9 cellular contexts compared by ENCODE assay signal in the genomic region with DNA sequence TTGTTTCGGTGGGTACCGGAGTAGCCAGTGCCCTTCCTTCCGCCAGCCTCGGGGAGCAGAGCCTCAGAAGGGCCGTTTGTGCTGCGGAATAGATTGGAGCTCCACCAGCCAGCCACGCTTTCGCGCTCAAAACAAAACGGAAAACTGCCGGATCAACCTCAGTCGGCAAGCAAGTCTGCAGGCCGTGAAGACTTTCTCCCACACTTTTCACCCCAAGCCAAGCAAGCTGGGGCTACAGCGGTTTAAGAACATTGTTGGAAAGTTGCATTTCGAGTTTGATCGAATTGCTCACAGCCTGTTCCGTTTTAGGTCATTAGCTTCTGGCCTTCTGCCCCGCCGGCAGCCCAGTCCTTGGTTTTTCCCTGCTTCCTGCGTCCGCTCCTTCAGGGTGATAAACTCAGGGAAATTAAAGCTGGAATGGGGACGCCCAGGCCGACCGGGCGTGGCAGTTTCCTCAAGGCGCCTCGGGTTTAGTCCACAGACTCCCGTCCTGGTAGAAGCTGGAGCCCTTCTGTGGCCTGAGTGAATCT. TPM values are rescaled to one million over a fixed set of nuclear protein-coding genes. Genes with fewer than 3 reads are reported as not detected.
DNase-seq lines count a peak whose midpoint lies in the region; ATAC-seq and TF ChIP-seq lines count a peak whose summit lies in the region.
"Had no signal": no experiment of that assay in that cellular context is flagged by ENCODE, and none has a peak within 500 bp of the region (broad histone marks: within the 10 kb centered on the region; RNA-seq: fewer than 3 reads in every experiment).

No MANE protein-coding gene starts in this region.

- no peaks in the 10 kb centered on the region for H3K79me1 ChIP-seq in IMR-90 (ENCODE audit: low read depth in 1 of 2, low read length in 2 of 2)

- in situ Hi-C loops in IMR-90 (cut with MboI; ENCODE audit: low sequenced_read_pairs) = no loop called here

- H3K4me1 Mint-ChIP-seq in Caco-2 (ENCODE audit: low read depth, unreplicated experiment) = no peaks in the 10 kb centered on the region
- H3K4me1 Mint-ChIP-seq in activated CD4-positive, alpha-beta memory T cell treated with anti-CD3 and anti-CD28 coated beads for 36 hours (ENCODE audit: low read depth) = peaks cover 31% of the 10 kb centered on the region

- no peak overlapping the region for H2BK15ac ChIP-seq in IMR-90 (ENCODE audit: low read depth, low read length)

- peak overlapping the region; percentile 88 for H2AFZ ChIP-seq in IMR-90 (replicated peaks; ENCODE audit: low read length, poor library complexity)

- H3K27me3 ChIP-seq in Caco-2 (replicated peaks; ENCODE audit: control insufficient read depth, insufficient read depth, low read length) = peaks cover 4% of the 10 kb centered on the region
- H3K27me3 ChIP-seq in IMR-90 (ENCODE audit: control insufficient read depth, insufficient read depth, low read length) = peaks cover 72% of the 10 kb centered on the region
- H3K27me3 ChIP-seq in heart right ventricle = peaks cover 26 to 99% (median 92%) of the 10 kb centered on the region in 7 donors
- H3K27me3 ChIP-seq in psoas muscle (ENCODE audit: insufficient read depth in 3 of 3, low read length in 2 of 3) = peaks cover 4 to 90% (median 46%) of the 10 kb centered on the region in 3 donors

- H2BK120ac ChIP-seq in IMR-90 (ENCODE audit: low read depth, low read length) = no peak overlapping the region

- peaks cover 3% of the 10 kb centered on the region for H3K27me3 Mint-ChIP-seq in Caco-2 (ENCODE audit: insufficient read depth, unreplicated experiment)
- H3K27me3 Mint-ChIP-seq in activated CD4-positive, alpha-beta memory T cell treated with anti-CD3 and anti-CD28 coated beads for 36 hours = peaks cover 61% of the 10 kb centered on the region

- no peak overlapping the region for H3K9ac ChIP-seq in IMR-90 (ENCODE audit: low read depth, low read length)

- H3K4me3 ChIP-seq in Caco-2 (ENCODE audit: low read depth, low read length) (peak overlapping the region; percentile 57), IMR-90 (ENCODE audit: insufficient read depth, low read depth, low read length) (peak overlapping the region; percentile 42), heart right ventricle (peak overlapping the region; percentile 44 to 71 (median 52)), psoas muscle (peak overlapping the region; percentile 72)

- peaks cover 15% of the 10 kb centered on the region; the same call in 1 of the 2 replicates for H4K20me1 ChIP-seq in IMR-90 (ENCODE audit: insufficient read depth, low read length)

- BruUV-seq in Caco-2 (replicated peaks; lab: Mats Ljungman, UMichigan) = no TSS peak
- no TSS peak for BruUV-seq in IMR-90 (replicated peaks; lab: Mats Ljungman, UMichigan)

- peak; percentile 26 to 44 for DNase-seq in Caco-2
- DNase-seq in IMR-90 = peak; percentile 19
- DNase-seq in activated CD4-positive, alpha-beta memory T cell treated with anti-CD3 and anti-CD28 coated beads for 36 hours = no peak
- DNase-seq in heart right ventricle = peak in 1 of 2 donors; percentile 8
- DNase-seq in psoas muscle = no peak
- no peak for DNase-seq in NCI-H526 treated with DMSO at 0.1 percent for 48 hours (lab: John Stamatoyannopoulos, UW)
- no peak for DNase-seq in anterior cingulate cortex (lab: John Stamatoyannopoulos, UW)

- H2AK9ac ChIP-seq in IMR-90 (replicated peaks; ENCODE audit: low read depth, low read length, poor library complexity) = no peak overlapping the region

- H3K27ac ChIP-seq in IMR-90 (ENCODE audit: insufficient read depth, low read length) (no peak overlapping the region), heart right ventricle (no peak overlapping the region), psoas muscle (no peak overlapping the region)

- TF ChIP-seq CTCF in Caco-2 (IDR thresholded peaks at IDR 0.05; ENCODE audit: insufficient read depth in 1 of 2, low read depth in 1 of 2, low read length in 1 of 2, severe bottlenecking in 1 of 2, unreplicated experiment in 1 of 2) = no peak
- no peak for TF ChIP-seq CTCF in IMR-90 (conservative IDR thresholded peaks at IDR 0.05; ENCODE audit: low read depth, low read length)
- TF ChIP-seq CTCF in heart right ventricle (IDR thresholded peaks at IDR 0.05) = no peak
- no peak for TF ChIP-seq CTCF in psoas muscle (IDR thresholded peaks at IDR 0.05)

- H3K36me3 ChIP-seq in Caco-2 (ENCODE audit: control insufficient read depth, insufficient read depth, low read length) = no peaks in the 10 kb centered on the region
- H3K36me3 ChIP-seq in IMR-90 (ENCODE audit: control insufficient read depth, insufficient read depth, low read length) = no peaks in the 10 kb centered on the region
- H3K36me3 ChIP-seq in heart right ventricle = no peaks in the 10 kb centered on the region
- H3K36me3 ChIP-seq in psoas muscle (ENCODE audit: insufficient read depth in 1 of 2, low read depth in 1 of 2) = no peaks in the 10 kb centered on the region

- H3K9me1 ChIP-seq in IMR-90 (ENCODE audit: insufficient read depth, low read length) = no peaks in the 10 kb centered on the region

- H4K8ac ChIP-seq in IMR-90 (ENCODE audit: low read depth in 2 of 2, low read length in 2 of 2) = no peak overlapping the region

- H2AK5ac ChIP-seq in IMR-90 (ENCODE audit: low read depth, low read length) = no peak overlapping the region

- dilution Hi-C loops in IMR-90 (cut with HindIII; ENCODE audit: low sequenced_read_pairs, unreplicated experiment) = no loop called here

- H3K4me1 ChIP-seq in Caco-2 (peaks cover 7% of the 10 kb centered on the region), IMR-90 (ENCODE audit: control insufficient read depth, insufficient read depth, low read length) (peaks cover 9% of the 10 kb centered on the region; the same call in 1 of the 2 replicates), heart right ventricle (peaks cover 6 to 42% (median 38%) of the 10 kb centered on the region in 9 donors), psoas muscle (peaks cover 22% of the 10 kb centered on the region)

- no peak for TF ChIP-seq POLR2A in IMR-90 (IDR thresholded peaks at IDR 0.05; ENCODE audit: low read depth, low read length)

- H3K36me3 Mint-ChIP-seq in Caco-2 (ENCODE audit: insufficient read depth, unreplicated experiment) = peaks cover 7% of the 10 kb centered on the region
- no peaks in the 10 kb centered on the region for H3K36me3 Mint-ChIP-seq in activated CD4-positive, alpha-beta memory T cell treated with anti-CD3 and anti-CD28 coated beads for 36 hours

- 7% methylated on average over 21 of the region's 28 CpGs; no CpG with 5 or more reads in 1 of the 2 experiments for WGBS in IMR-90 (ENCODE audit: extremely low coverage in 2 of 2, insufficient read length in 1 of 2), 2 experiments
- 13% methylated on average over 28 of the region's 28 CpGs for WGBS in heart right ventricle, 2 donors
- WGBS in psoas muscle, 3 donors = 12 to 15% (median 14%) methylated on average over 28 of the region's 28 CpGs

- H3K14ac ChIP-seq in IMR-90 (replicated peaks; ENCODE audit: low read depth, low read length) = no peak overlapping the region

- peak overlapping the region; percentile 39 for H3K27ac Mint-ChIP-seq in Caco-2 (ENCODE audit: unreplicated experiment)
- no peak overlapping the region for H3K27ac Mint-ChIP-seq in activated CD4-positive, alpha-beta memory T cell treated with anti-CD3 and anti-CD28 coated beads for 36 hours

- no peaks in the 10 kb centered on the region for H3K9me3 ChIP-seq in Caco-2
- H3K9me3 ChIP-seq in IMR-90 (ENCODE audit: control insufficient read depth, insufficient read depth, low read length) = peaks cover 4% of the 10 kb centered on the region; the same call in 1 of the 2 replicates
- no peaks in the 10 kb centered on the region for H3K9me3 ChIP-seq in heart right ventricle
- H3K9me3 ChIP-seq in psoas muscle = no peaks in the 10 kb centered on the region

- peak overlapping the region; percentile 90 for H3K4me3 Mint-ChIP-seq in Caco-2 (ENCODE audit: unreplicated experiment)
- H3K4me3 Mint-ChIP-seq in activated CD4-positive, alpha-beta memory T cell treated with anti-CD3 and anti-CD28 coated beads for 36 hours = peak overlapping the region; percentile 74

- intact Hi-C loops in Caco-2 (cut with micrococcal nuclease; ENCODE audit: unreplicated experiment) (loop anchor here (5.0 kb wide), 1 partner anchor 38 kb away; no protein-coding TSS in a partner anchor), IMR-90 (cut with micrococcal nuclease) (no loop called here), heart right ventricle (cut with DNase I) (loop anchor here in 4 of 10 donors (5.0 kb wide), 2 partner anchors 57 to 62 kb away; a partner anchor contains a TSS), psoas muscle (cut with DNase I) (loop anchor here in 1 of 2 donors (10.0 kb wide), 1 partner anchor 59 kb away; a partner anchor contains a TSS)
- intact Hi-C loops in activated CD4-positive, alpha-beta memory T cell treated with anti-CD3 and anti-CD28 coated beads for 36 hours (cut with micrococcal nuclease) = no loop called here

- no peak overlapping the region for H4K5ac ChIP-seq in IMR-90 (ENCODE audit: low read depth, low read length)

- TF ChIP-seq RAD21 in IMR-90 (IDR thresholded peaks at IDR 0.05; ENCODE audit: low read length) = no peak

- H3K18ac ChIP-seq in IMR-90 (ENCODE audit: low read depth, low read length) = no peak overlapping the region

- no peak overlapping the region for H3K56ac ChIP-seq in IMR-90 (ENCODE audit: extremely low read depth, insufficient read depth, low read length)

- H2BK5ac ChIP-seq in IMR-90 (ENCODE audit: low read depth, low read length, poor library complexity, severe bottlenecking) = no peak overlapping the region

- H3K4ac ChIP-seq in IMR-90 (ENCODE audit: low read depth, low read length) = no peak overlapping the region

- no peak overlapping the region for H4K91ac ChIP-seq in IMR-90 (ENCODE audit: insufficient read depth, low read depth, low read length)

- no peak overlapping the region for H2BK20ac ChIP-seq in IMR-90 (ENCODE audit: low read depth, low read length)

- POLR2A ChIA-PET in Caco-2 (lab: Charles Lee) = interaction anchor here (0.6 to 1.3 kb wide), 2 partner anchors 12 to 73 kb away, joined by 3 to 13 read pairs; a partner anchor contains a TSS
- POLR2A ChIA-PET in IMR-90 (lab: Charles Lee; ENCODE audit: unreplicated experiment) = interaction anchor here (0.6 kb wide), 1 partner anchor 924 kb away, joined by 4 read pairs; a partner anchor contains a TSS
- POLR2A ChIA-PET in activated CD4-positive, alpha-beta memory T cell treated with anti-CD3 and anti-CD28 coated beads for 36 hours (lab: Charles Lee) = interaction anchor here (1.0 kb wide), 1 partner anchor 14 kb away, joined by 3 read pairs; no protein-coding TSS in a partner anchor

- H3K23ac ChIP-seq in IMR-90 (ENCODE audit: low read depth, low read length) = peak overlapping the region; percentile 91

- H3K9me3 Mint-ChIP-seq in Caco-2 (ENCODE audit: unreplicated experiment) = no peaks in the 10 kb centered on the region
- H3K9me3 Mint-ChIP-seq in activated CD4-positive, alpha-beta memory T cell treated with anti-CD3 and anti-CD28 coated beads for 36 hours = no peaks in the 10 kb centered on the region

- ATAC-seq in IMR-90 (ENCODE audit: low read depth) = peak; percentile 9; the same call in 1 of the 2 replicates
- ATAC-seq in heart right ventricle = peak in 3 of 8 donors; percentile 8 to 19 (median 16)
- peak in 1 of 4 donors; percentile 26 for ATAC-seq in psoas muscle
- no peak for ATAC-seq in HG02610 (IDR thresholded peaks at IDR 0.05; ENCODE audit: unreplicated experiment)

- CTCF ChIA-PET in Caco-2 (lab: Charles Lee) = interaction anchor here (0.6 to 1.4 kb wide), 3 partner anchors 58 to 74 kb away, joined by 3 to 6 read pairs (median 4); a partner anchor contains a TSS
- CTCF ChIA-PET in IMR-90 (lab: Yijun Ruan, JAX) = interaction anchor here (0.6 to 1.3 kb wide), 2 partner anchors 12 to 18 kb away, joined by 3 to 9 read pairs; no protein-coding TSS in a partner anchor
- CTCF ChIA-PET in activated CD4-positive, alpha-beta memory T cell treated with anti-CD3 and anti-CD28 coated beads for 36 hours (lab: Charles Lee) = interaction anchor here (1.2 to 3.4 kb wide), 2 partner anchors 9 to 173 kb away, joined by 3 to 16 read pairs; no protein-coding TSS in a partner anchor

- H3K4me2 ChIP-seq in IMR-90 (ENCODE audit: low read depth, low read length) = peak overlapping the region; percentile 81

RNA-seq across cellular contexts. Expression of a gene that starts 0.8 kb away (rescaled TPM):
- total RNA-seq in Caco-2 (2022) (3.1 and 3.9 TPM in 2 replicates), IMR-90 (2012; rRNA removed) (not detected in 2 replicates), heart right ventricle (under 1 TPM in 2 of 10 donors, not detected in 8; 0.15 to 0.41 TPM), psoas muscle (not detected)
- polyA plus RNA-seq in IMR-90 (2012; rRNA removed) (0.09 and 0.14 TPM in 2 replicates), heart right ventricle (under 1 TPM in 1 of 2 donors, not detected in 1; 0.07 TPM), psoas muscle (not detected)
- 0.11 and 0.15 TPM in 2 replicates for polyA plus RNA-seq in IMR-90 (2012; cell fraction: cytosol; rRNA removed)
- polyA plus RNA-seq in IMR-90 (2012; cell fraction: nucleus; rRNA removed; ENCODE audit: low replicate concordance) = 0.29 and 0.63 TPM in 2 replicates
- not detected for total RNA-seq in activated CD4-positive, alpha-beta memory T cell treated with anti-CD3 and anti-CD28 coated beads for 36 hours
- total RNA-seq: T-helper 1 cell treated with Interleukin-12 subunit alpha and Interleukin-12 subunit beta and Interleukin-4 antibody, amounts not matched to agents 30 ng/mL and 1 ng/mL, for 36 hours had no signal

RNA-seq across cellular contexts. Expression of a gene that starts 7.1 kb away (rescaled TPM):
- total RNA-seq in Caco-2 (2022) = 1.9 and 2.0 TPM in 2 replicates
- total RNA-seq in IMR-90 (2012; rRNA removed) = not detected in 2 replicates
- polyA plus RNA-seq in IMR-90 (2012; rRNA removed) = not detected in 2 replicates
- polyA plus RNA-seq in IMR-90 (2012; cell fraction: cytosol; rRNA removed) = not detected in 2 replicates
- not detected in 2 replicates for polyA plus RNA-seq in IMR-90 (2012; cell fraction: nucleus; rRNA removed; ENCODE audit: low replicate concordance)
- not detected for total RNA-seq in activated CD4-positive, alpha-beta memory T cell treated with anti-CD3 and anti-CD28 coated beads for 36 hours
- total RNA-seq in heart right ventricle = not detected
- not detected for polyA plus RNA-seq in heart right ventricle
- not detected for total RNA-seq in psoas muscle
- polyA plus RNA-seq in psoas muscle = not detected
- total RNA-seq: T-helper 1 cell treated with Interleukin-12 subunit alpha and Interleukin-12 subunit beta and Interleukin-4 antibody, amounts not matched to agents 30 ng/mL and 1 ng/mL, for 36 hours had no signal

Comparison
In these comparisons a context has a peak if more than half of its experiments do, and no peak if none do; other contexts are left out.
1. DNase-seq: peak in Caco-2 (2 of 2) and IMR-90 (single experiment); none in activated CD4-positive, alpha-beta memory T cell treated with anti-CD3 and anti-CD28 coated beads for 36 hours (single experiment), psoas muscle (0 of 2), NCI-H526 treated with DMSO at 0.1 percent for 48 hours (single experiment) and anterior cingulate cortex (0 of 58).
2. Peak in every context shown above with its lines, with median percentiles within 50 percentile points of each other: H3K4me3 ChIP-seq.